In the genomic region with DNA sequence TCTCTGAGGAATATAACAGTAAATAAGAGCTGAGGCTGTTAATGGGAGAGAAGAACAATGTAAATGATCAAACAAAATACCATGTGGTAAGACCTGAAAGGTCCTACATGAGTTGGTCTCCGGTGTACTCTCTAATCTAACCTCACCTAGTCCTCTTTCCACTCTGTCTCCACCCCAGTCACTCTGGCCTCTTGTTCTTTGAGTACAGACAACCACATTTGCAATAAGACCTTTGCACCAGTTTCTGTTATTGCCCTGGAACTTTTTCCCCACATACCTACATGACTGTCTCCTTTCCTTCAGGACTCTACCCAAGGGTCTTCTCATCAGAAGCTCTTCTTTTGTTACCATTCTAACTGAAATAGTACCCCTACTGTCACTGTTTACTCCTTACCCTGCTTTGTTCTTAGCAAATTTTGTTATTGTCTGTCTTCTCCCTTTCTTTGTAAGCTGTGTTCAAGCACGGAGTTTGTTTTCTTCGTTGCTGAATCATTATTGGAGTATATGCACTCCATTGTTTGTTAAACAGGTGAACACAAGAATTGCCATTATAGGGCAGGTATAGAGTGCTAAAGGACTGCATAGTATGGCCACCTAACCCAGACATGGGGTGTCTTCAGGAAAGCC, we compare ENCODE assay signal across 1 cellular context.
TF ChIP-seq lines count a peak whose summit lies in the region.

No MANE protein-coding gene starts in this region.

TF ChIP-seq in HepG2, 621 proteins besides CTCF, POLR2A, EP300 and RAD21 (continued from another document and continues in another):
- TF ChIP-seq CSRNP1 (CRISPR knock-in tag; IDR thresholded peaks at IDR 0.05) = no peak
- TF ChIP-seq, protein P1, sequence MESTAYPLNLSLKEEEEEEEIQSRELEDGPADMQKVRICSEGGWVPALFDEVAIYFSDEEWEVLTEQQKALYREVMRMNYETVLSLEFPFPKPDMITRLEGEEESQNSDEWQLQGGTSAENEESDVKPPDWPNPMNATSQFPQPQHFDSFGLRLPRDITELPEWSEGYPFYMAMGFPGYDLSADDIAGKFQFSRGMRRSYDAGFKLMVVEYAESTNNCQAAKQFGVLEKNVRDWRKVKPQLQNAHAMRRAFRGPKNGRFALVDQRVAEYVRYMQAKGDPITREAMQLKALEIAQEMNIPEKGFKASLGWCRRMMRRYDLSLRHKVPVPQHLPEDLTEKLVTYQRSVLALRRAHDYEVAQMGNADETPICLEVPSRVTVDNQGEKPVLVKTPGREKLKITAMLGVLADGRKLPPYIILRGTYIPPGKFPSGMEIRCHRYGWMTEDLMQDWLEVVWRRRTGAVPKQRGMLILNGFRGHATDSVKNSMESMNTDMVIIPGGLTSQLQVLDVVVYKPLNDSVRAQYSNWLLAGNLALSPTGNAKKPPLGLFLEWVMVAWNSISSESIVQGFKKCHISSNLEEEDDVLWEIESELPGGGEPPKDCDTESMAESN (CRISPR knock-in tag; conservative IDR thresholded peaks at IDR 0.05) = no peak
- TF ChIP-seq ZNF780A (CRISPR knock-in tag; IDR thresholded peaks at IDR 0.05) = no peak
- no peak for TF ChIP-seq ZNF839 (CRISPR knock-in tag; IDR thresholded peaks at IDR 0.05; ENCODE audit: borderline replicate concordance)
- peak; percentile 53; the same call in 1 of the 2 replicates for TF ChIP-seq NR2F6 (IDR thresholded peaks at IDR 0.05)
- TF ChIP-seq NR2F6 (CRISPR knock-in tag; IDR thresholded peaks at IDR 0.05) = peak; percentile 65; the same call in 1 of the 2 replicates
- TF ChIP-seq ELK4 (CRISPR knock-in tag; IDR thresholded peaks at IDR 0.05; ENCODE audit: borderline replicate concordance) = no peak
- TF ChIP-seq RXRA (CRISPR knock-in tag; IDR thresholded peaks at IDR 0.05) = peak; percentile 58; the same call in 1 of the 2 replicates
- TF ChIP-seq ZNF354B (CRISPR knock-in tag; IDR thresholded peaks at IDR 0.05) = no peak
- TF ChIP-seq, protein P2, sequence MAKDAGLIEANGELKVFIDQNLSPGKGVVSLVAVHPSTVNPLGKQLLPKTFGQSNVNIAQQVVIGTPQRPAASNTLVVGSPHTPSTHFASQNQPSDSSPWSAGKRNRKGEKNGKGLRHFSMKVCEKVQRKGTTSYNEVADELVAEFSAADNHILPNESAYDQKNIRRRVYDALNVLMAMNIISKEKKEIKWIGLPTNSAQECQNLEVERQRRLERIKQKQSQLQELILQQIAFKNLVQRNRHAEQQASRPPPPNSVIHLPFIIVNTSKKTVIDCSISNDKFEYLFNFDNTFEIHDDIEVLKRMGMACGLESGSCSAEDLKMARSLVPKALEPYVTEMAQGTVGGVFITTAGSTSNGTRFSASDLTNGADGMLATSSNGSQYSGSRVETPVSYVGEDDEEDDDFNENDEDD (CRISPR knock-in tag; IDR thresholded peaks at IDR 0.05; ENCODE audit: borderline replicate concordance) = 0 out of 2 replicates have a peak, but pooled peaks have one; percentile 23
- TF ChIP-seq, protein P3, sequence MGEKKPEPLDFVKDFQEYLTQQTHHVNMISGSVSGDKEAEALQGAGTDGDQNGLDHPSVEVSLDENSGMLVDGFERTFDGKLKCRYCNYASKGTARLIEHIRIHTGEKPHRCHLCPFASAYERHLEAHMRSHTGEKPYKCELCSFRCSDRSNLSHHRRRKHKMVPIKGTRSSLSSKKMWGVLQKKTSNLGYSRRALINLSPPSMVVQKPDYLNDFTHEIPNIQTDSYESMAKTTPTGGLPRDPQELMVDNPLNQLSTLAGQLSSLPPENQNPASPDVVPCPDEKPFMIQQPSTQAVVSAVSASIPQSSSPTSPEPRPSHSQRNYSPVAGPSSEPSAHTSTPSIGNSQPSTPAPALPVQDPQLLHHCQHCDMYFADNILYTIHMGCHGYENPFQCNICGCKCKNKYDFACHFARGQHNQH (CRISPR knock-in tag; IDR thresholded peaks at IDR 0.05) = peak; percentile 73
- peak; percentile 47; the same call in 1 of the 2 replicates for TF ChIP-seq TOE1 (CRISPR knock-in tag; IDR thresholded peaks at IDR 0.05)
- no peak for TF ChIP-seq POLR2G (IDR thresholded peaks at IDR 0.05; ENCODE audit: low read depth, low read length)
- TF ChIP-seq TEAD2 (CRISPR knock-in tag; IDR thresholded peaks at IDR 0.05) = no peak
- TF ChIP-seq NR2C2 (CRISPR knock-in tag; IDR thresholded peaks at IDR 0.05; ENCODE audit: borderline replicate concordance) = no peak
- TF ChIP-seq ZNF10 (CRISPR knock-in tag; IDR thresholded peaks at IDR 0.05; ENCODE audit: borderline replicate concordance, low read depth) = no peak
- no peak for TF ChIP-seq NCOA1 (CRISPR knock-in tag; IDR thresholded peaks at IDR 0.05)
- no peak for TF ChIP-seq ZBTB33 (CRISPR knock-in tag; IDR thresholded peaks at IDR 0.05)
- TF ChIP-seq ZNF879 (CRISPR knock-in tag; IDR thresholded peaks at IDR 0.05) = no peak
- TF ChIP-seq UBTF (CRISPR knock-in tag; IDR thresholded peaks at IDR 0.05) = no peak
- TF ChIP-seq, protein P4, sequence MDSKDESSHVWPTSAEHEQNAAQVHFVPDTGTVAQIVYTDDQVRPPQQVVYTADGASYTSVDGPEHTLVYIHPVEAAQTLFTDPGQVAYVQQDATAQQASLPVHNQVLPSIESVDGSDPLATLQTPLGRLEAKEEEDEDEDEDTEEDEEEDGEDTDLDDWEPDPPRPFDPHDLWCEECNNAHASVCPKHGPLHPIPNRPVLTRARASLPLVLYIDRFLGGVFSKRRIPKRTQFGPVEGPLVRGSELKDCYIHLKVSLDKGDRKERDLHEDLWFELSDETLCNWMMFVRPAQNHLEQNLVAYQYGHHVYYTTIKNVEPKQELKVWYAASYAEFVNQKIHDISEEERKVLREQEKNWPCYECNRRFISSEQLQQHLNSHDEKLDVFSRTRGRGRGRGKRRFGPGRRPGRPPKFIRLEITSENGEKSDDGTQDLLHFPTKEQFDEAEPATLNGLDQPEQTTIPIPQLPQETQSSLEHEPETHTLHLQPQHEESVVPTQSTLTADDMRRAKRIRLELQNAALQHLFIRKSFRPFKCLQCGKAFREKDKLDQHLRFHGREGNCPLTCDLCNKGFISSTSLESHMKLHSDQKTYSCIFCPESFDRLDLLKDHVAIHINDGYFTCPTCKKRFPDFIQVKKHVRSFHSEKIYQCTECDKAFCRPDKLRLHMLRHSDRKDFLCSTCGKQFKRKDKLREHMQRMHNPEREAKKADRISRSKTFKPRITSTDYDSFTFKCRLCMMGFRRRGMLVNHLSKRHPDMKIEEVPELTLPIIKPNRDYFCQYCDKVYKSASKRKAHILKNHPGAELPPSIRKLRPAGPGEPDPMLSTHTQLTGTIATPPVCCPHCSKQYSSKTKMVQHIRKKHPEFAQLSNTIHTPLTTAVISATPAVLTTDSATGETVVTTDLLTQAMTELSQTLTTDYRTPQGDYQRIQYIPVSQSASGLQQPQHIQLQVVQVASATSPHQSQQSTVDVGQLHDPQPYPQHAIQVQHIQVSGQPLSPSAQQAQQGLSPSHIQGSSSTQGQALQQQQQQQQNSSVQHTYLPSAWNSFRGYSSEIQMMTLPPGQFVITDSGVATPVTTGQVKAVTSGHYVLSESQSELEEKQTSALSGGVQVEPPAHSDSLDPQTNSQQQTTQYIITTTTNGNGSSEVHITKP (CRISPR knock-in tag; IDR thresholded peaks at IDR 0.05; ENCODE audit: low read depth) = peak; percentile 48
- no peak for TF ChIP-seq REPIN1 (CRISPR knock-in tag; IDR thresholded peaks at IDR 0.05; ENCODE audit: borderline replicate concordance, low read depth)
- peak; percentile 74 for TF ChIP-seq KAT8 (CRISPR knock-in tag; IDR thresholded peaks at IDR 0.05)
- TF ChIP-seq ZNF768 (CRISPR knock-in tag; IDR thresholded peaks at IDR 0.05) = no peak
- peak; percentile 42; the same call in 1 of the 2 replicates for TF ChIP-seq FOXO1 (CRISPR knock-in tag; IDR thresholded peaks at IDR 0.05)
- no peak for TF ChIP-seq SATB2 (CRISPR knock-in tag; IDR thresholded peaks at IDR 0.05)
- TF ChIP-seq FOXA1 (IDR thresholded peaks at IDR 0.05) = no peak
- no peak; the same call in 1 of the 2 replicates for TF ChIP-seq FOXA1 (CRISPR knock-in tag; IDR thresholded peaks at IDR 0.05)
- TF ChIP-seq, protein P5, sequence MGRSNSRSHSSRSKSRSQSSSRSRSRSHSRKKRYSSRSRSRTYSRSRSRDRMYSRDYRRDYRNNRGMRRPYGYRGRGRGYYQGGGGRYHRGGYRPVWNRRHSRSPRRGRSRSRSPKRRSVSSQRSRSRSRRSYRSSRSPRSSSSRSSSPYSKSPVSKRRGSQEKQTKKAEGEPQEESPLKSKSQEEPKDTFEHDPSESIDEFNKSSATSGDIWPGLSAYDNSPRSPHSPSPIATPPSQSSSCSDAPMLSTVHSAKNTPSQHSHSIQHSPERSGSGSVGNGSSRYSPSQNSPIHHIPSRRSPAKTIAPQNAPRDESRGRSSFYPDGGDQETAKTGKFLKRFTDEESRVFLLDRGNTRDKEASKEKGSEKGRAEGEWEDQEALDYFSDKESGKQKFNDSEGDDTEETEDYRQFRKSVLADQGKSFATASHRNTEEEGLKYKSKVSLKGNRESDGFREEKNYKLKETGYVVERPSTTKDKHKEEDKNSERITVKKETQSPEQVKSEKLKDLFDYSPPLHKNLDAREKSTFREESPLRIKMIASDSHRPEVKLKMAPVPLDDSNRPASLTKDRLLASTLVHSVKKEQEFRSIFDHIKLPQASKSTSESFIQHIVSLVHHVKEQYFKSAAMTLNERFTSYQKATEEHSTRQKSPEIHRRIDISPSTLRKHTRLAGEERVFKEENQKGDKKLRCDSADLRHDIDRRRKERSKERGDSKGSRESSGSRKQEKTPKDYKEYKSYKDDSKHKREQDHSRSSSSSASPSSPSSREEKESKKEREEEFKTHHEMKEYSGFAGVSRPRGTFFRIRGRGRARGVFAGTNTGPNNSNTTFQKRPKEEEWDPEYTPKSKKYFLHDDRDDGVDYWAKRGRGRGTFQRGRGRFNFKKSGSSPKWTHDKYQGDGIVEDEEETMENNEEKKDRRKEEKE (IDR thresholded peaks at IDR 0.05) = no peak
- no peak for TF ChIP-seq ZNF432 (CRISPR knock-in tag; IDR thresholded peaks at IDR 0.05; ENCODE audit: borderline replicate concordance)
- no peak for TF ChIP-seq ZZZ3 (CRISPR knock-in tag; IDR thresholded peaks at IDR 0.05; ENCODE audit: borderline replicate concordance)
- TF ChIP-seq, protein P6, sequence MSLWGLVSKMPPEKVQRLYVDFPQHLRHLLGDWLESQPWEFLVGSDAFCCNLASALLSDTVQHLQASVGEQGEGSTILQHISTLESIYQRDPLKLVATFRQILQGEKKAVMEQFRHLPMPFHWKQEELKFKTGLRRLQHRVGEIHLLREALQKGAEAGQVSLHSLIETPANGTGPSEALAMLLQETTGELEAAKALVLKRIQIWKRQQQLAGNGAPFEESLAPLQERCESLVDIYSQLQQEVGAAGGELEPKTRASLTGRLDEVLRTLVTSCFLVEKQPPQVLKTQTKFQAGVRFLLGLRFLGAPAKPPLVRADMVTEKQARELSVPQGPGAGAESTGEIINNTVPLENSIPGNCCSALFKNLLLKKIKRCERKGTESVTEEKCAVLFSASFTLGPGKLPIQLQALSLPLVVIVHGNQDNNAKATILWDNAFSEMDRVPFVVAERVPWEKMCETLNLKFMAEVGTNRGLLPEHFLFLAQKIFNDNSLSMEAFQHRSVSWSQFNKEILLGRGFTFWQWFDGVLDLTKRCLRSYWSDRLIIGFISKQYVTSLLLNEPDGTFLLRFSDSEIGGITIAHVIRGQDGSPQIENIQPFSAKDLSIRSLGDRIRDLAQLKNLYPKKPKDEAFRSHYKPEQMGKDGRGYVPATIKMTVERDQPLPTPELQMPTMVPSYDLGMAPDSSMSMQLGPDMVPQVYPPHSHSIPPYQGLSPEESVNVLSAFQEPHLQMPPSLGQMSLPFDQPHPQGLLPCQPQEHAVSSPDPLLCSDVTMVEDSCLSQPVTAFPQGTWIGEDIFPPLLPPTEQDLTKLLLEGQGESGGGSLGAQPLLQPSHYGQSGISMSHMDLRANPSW (CRISPR knock-in tag; IDR thresholded peaks at IDR 0.05; ENCODE audit: borderline replicate concordance) = no peak
- TF ChIP-seq RELA (CRISPR knock-in tag; IDR thresholded peaks at IDR 0.05) = no peak
- TF ChIP-seq NAIF1 (CRISPR knock-in tag; IDR thresholded peaks at IDR 0.05; ENCODE audit: borderline replicate concordance) = no peak
